ENCODE assay signal across 22 cellular contexts in genomic region chr12:115481141-115481540, GRCh38.
DNase-seq lines count a peak whose midpoint lies in the region; ATAC-seq and TF ChIP-seq lines count a peak whose summit lies in the region.
"Had no signal": no experiment of that assay in that cellular context is flagged by ENCODE, and none has a peak within 500 bp of the region (broad histone marks: within the 10 kb centered on the region; RNA-seq: fewer than 3 reads in every experiment).

No MANE protein-coding gene starts in this region.

- H3K27ac ChIP-seq in thyroid gland, result no peak overlapping the region
- H3K27ac ChIP-seq: colonic mucosa, esophagus squamous epithelium, KMS-11, left lung, transverse colon had no signal

- H3K27me3 ChIP-seq in thyroid gland, result no peaks in the 10 kb centered on the region
- H3K27me3 ChIP-seq in MG63, result no peaks in the 10 kb centered on the region
- H3K27me3 ChIP-seq: colonic mucosa, esophagus squamous epithelium, left lung, transverse colon had no signal

- H3K4me3 ChIP-seq in GM12864 (ENCODE audit: low read depth, low read length), result no peak overlapping the region
- no peak overlapping the region for H3K4me3 ChIP-seq in thyroid gland (replicated peaks in 1 of 3)
- no peak overlapping the region for H3K4me3 ChIP-seq in MG63
- H3K4me3 ChIP-seq: colonic mucosa, esophagus squamous epithelium, left lung, transverse colon had no signal

- no peaks in the 10 kb centered on the region for H3K4me1 ChIP-seq in thyroid gland
- H3K4me1 ChIP-seq: colonic mucosa, left lung, transverse colon had no signal

- H3K36me3 ChIP-seq in thyroid gland (no peaks in the 10 kb centered on the region), MG63 (no peaks in the 10 kb centered on the region)
- H3K36me3 ChIP-seq: colonic mucosa, esophagus squamous epithelium, left lung, transverse colon had no signal

- TF ChIP-seq CTCF in GM12864 (IDR thresholded peaks at IDR 0.05; ENCODE audit: low read depth, low read length, missing control alignments) (peak; percentile 29), thyroid gland (IDR thresholded peaks at IDR 0.05) (no peak)

- ATAC-seq in GM19351 (IDR thresholded peaks at IDR 0.05; ENCODE audit: unreplicated experiment), result peak; percentile 60
- ATAC-seq in HG02798 (IDR thresholded peaks at IDR 0.05; ENCODE audit: poor library complexity, unreplicated experiment), result peak; percentile 76
- ATAC-seq: activated T-cell treated with anti-CD3 and anti-CD28 coated beads, Interleukin-2, amount 50 U/mL, for 72 hours; left lung; naive thymus-derived CD4-positive, alpha-beta T cell; Right ventricle myocardium inferior had no signal

- H3K9me3 ChIP-seq in thyroid gland (no peaks in the 10 kb centered on the region), MG63 (0 out of 2 replicates have a peak, but pooled peaks cover 2% of the 10 kb centered on the region)
- H3K9me3 ChIP-seq: colonic mucosa, esophagus squamous epithelium, transverse colon had no signal

- no peak for TF ChIP-seq POLR2A in thyroid gland (IDR thresholded peaks at IDR 0.05)

- peak; percentile 57 for DNase-seq in GM12864 (ENCODE audit: low read depth)
- DNase-seq in RPMI8226, result peak; percentile 24
- no peak for DNase-seq in OCI-M2 (lab: John Stamatoyannopoulos, UW; ENCODE audit: unreplicated experiment)
- DNase-seq in thyroid gland, result no peak
- DNase-seq in cerebellum (ENCODE audit: low spot score), result no peak
- no peak for DNase-seq in MG63
- DNase-seq: activated CD4-positive, alpha-beta T cell treated with anti-CD3 and anti-CD28 coated beads, Interleukin-2, amount 10 ng/mL, durations not matched to agents 7 days and 5 days; activated T-cell treated with anti-CD3 and anti-CD28 coated beads, Interleukin-2, amount 50 U/mL, for 72 hours; AML-193; colonic mucosa; esophagus squamous epithelium; HFFc6; left lung; naive thymus-derived CD4-positive, alpha-beta T cell; NCI-H1694 treated with DMSO at 0.1 percent for 48 hours; NCI-H774; stimulated activated CD4-positive, alpha-beta T cell treated with anti-CD3 and anti-CD28 coated beads, Interleukin-1b, Interleukin-23, amount 100 ng/mL, for 48 hours; transverse colon had no signal

- intact Hi-C loops in thyroid gland (cut with DNase I), result no loop called here

- 85 to 94% methylated on average over 2 of the region's 2 CpGs for WGBS in thyroid gland, 2 donors

Comparison
In these comparisons a context has a peak if more than half of its experiments do, and no peak if none do; other contexts are left out.
1. DNase-seq: peak in GM12864 (single experiment) and RPMI8226 (single experiment); none in OCI-M2 (single experiment), thyroid gland (0 of 2), cerebellum (single experiment) and MG63 (single experiment).